Comparison of ENCODE assay signal across 8 cellular contexts in genomic region chr13:32538234-32538620, GRCh38. TPM values are rescaled to one million over a fixed set of nuclear protein-coding genes. Genes with fewer than 3 reads are reported as not detected.
DNase-seq lines count a peak whose midpoint lies in the region; ATAC-seq, FAIRE-seq and TF ChIP-seq lines count a peak whose summit lies in the region.

No MANE protein-coding gene starts in this region.

- peak overlapping the region; percentile 62 for H3K27ac ChIP-seq in SJCRH30

- H3K9ac ChIP-seq in endocrine pancreas (ENCODE audit: control insufficient read depth, insufficient read depth, low read length) = peak overlapping the region; percentile 86

- no peaks in the 10 kb centered on the region; the same call in 1 of the 2 replicates for H3K4me1 ChIP-seq in BE2C
- H3K4me1 ChIP-seq in SJCRH30 = no peaks in the 10 kb centered on the region; the same call in 1 of the 2 replicates
- H3K4me1 ChIP-seq in endocrine pancreas (ENCODE audit: control insufficient read depth, insufficient read depth, low read length) = peaks cover 27% of the 10 kb centered on the region

- no peak for DNase-seq in BE2C
- DNase-seq in SJCRH30 = peak in 1 of 2 experiments; percentile 45
- peak; percentile 37 for DNase-seq in mucosa of gallbladder (ENCODE audit: low spot score)
- DNase-seq in urothelium cell line (ENCODE audit: low spot score) = peak; percentile 11
- DNase-seq in retina = no peak

- ATAC-seq in GM18868 (IDR thresholded peaks at IDR 0.05; ENCODE audit: unreplicated experiment) (peak; percentile 79), HG03039 (IDR thresholded peaks at IDR 0.05; ENCODE audit: unreplicated experiment) (peak; percentile 75)

- no peak for TF ChIP-seq CTCF in BE2C (IDR thresholded peaks at IDR 0.05; ENCODE audit: low read depth, low read length)

- H3K4me3 ChIP-seq in BE2C (ENCODE audit: low read depth, low read length) (peak overlapping the region; percentile 93), SJCRH30 (peak overlapping the region; percentile 78), endocrine pancreas (ENCODE audit: control insufficient read depth, insufficient read depth, low read length) (peak overlapping the region; percentile 93)

- no peak for FAIRE-seq in urothelium cell line (lab: Jason Lieb, UNC)

- H3K27me3 ChIP-seq in BE2C = no peaks in the 10 kb centered on the region
- H3K27me3 ChIP-seq in SJCRH30 = no peaks in the 10 kb centered on the region
- no peaks in the 10 kb centered on the region for H3K27me3 ChIP-seq in endocrine pancreas (ENCODE audit: control insufficient read depth, insufficient read depth, low read length)

- H3K9me3 ChIP-seq in BE2C (no peaks in the 10 kb centered on the region), SJCRH30 (replicated peaks) (no peaks in the 10 kb centered on the region), endocrine pancreas (ENCODE audit: control insufficient read depth, low read length) (no peaks in the 10 kb centered on the region)

- H3K36me3 ChIP-seq in BE2C = peaks cover 24% of the 10 kb centered on the region
- H3K36me3 ChIP-seq in SJCRH30 = peaks cover 33% of the 10 kb centered on the region
- H3K36me3 ChIP-seq in endocrine pancreas (ENCODE audit: control insufficient read depth, insufficient read depth, low read length) = no peaks in the 10 kb centered on the region

RNA-seq across cellular contexts. Expression of gene N4BP2L2, which starts 0.4 kb away (rescaled TPM):
- 44.5 TPM for polyA plus RNA-seq in BE2C (2012; ENCODE audit: insufficient read depth, insufficient read length, low read depth)
- 98.5 and 134 TPM in 2 replicates for total RNA-seq in SJCRH30 (2014; rRNA removed; shearing (Covaris generic))
- 125 TPM for total RNA-seq in mucosa of gallbladder

RNA-seq across cellular contexts. Expression of gene PDS5B, which starts 48.0 kb away (rescaled TPM):
- polyA plus RNA-seq in BE2C (2012; ENCODE audit: insufficient read depth, insufficient read length, low read depth) = 9.2 TPM
- 69.3 and 83.7 TPM in 2 replicates for total RNA-seq in SJCRH30 (2014; rRNA removed; shearing (Covaris generic))
- total RNA-seq in mucosa of gallbladder = 35.8 TPM

Comparison
In these comparisons a context has a peak if more than half of its experiments do, and no peak if none do; other contexts are left out.
1. DNase-seq: peak in mucosa of gallbladder (single experiment) and urothelium cell line (single experiment); none in BE2C (single experiment) and retina (single experiment).
2. Peak in every context shown above with its lines, with median percentiles within 50 percentile points of each other: H3K4me3 ChIP-seq.